ENCODE assay signal across 28 cellular contexts in the genomic region with DNA sequence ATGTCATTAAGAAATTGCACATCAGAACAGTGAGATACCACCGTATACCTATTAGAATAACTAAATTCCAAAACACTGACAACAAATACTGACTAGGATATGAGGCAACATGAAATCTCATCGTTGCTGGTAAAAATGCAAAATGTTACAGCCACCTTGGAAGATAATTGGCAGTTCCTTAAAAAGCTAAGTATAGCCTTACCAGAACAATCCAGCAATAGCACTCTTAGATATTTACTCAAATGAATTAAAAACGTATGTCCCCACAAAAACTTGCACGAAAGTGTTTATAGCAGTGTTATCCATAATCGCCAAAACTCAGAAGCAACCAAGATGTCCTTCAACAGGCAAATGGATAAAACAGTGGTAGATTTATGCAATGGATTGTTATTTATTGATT.
"Had no signal": no experiment of that assay in that cellular context is flagged by ENCODE, and none has a peak within 500 bp of the region (broad histone marks: within the 10 kb centered on the region; RNA-seq: fewer than 3 reads in every experiment).

No MANE protein-coding gene starts in this region.

- H3K36me3 ChIP-seq: adrenal gland, cardiac muscle cell had no signal

- DNase-seq: activated B cell treated with CpG ODN at 0.5 μM for 24 hours; activated CD4-positive, alpha-beta memory T cell treated with anti-CD3 and anti-CD28 coated beads for 36 hours; activated CD4-positive, alpha-beta T cell treated with anti-CD3 and anti-CD28 coated beads for 4 hours; activated CD4-positive, alpha-beta T cell treated with anti-CD3 and anti-CD28 coated beads, Interleukin-2, amount 10 ng/mL, durations not matched to agents 24 days and 14 days; activated CD4-positive, alpha-beta T cell treated with anti-CD3 and anti-CD28 coated beads, Interleukin-2, amount 50 U/mL, for 1 hour; activated CD4-positive, alpha-beta T cell treated with anti-CD3 and anti-CD28 coated beads, Interleukin-2, amount 50 U/mL, for 4 hours; activated CD4-positive, CD25-positive, alpha-beta regulatory T cell treated with anti-CD3 and anti-CD28 coated beads, Interleukin-2, amount 50 U/mL, for 72 hours; activated CD8-positive, alpha-beta memory T cell treated with anti-CD3 and anti-CD28 coated beads, Interleukin-2, amount 50 U/mL, for 4 hours; activated CD8-positive, alpha-beta T cell treated with anti-CD3 and anti-CD28 coated beads for 36 hours; activated effector memory CD4-positive, alpha-beta T cell treated with Interleukin-2 at 50 U/mL for 16 hours; activated gamma-delta T cell; activated naive CD4-positive, alpha-beta T cell treated with anti-CD3 and anti-CD28 coated beads, Interleukin-2, amount 10 ng/mL, durations not matched to agents 7 days and 5 days; activated naive CD4-positive, alpha-beta T cell treated with Interleukin-2 at 50 U/mL for 16 hours; activated naive CD8-positive, alpha-beta T cell treated with anti-CD3 and anti-CD28 coated beads, Interleukin-2, amount 10 ng/mL, durations not matched to agents 7 days and 5 days; activated naive CD8-positive, alpha-beta T cell treated with anti-CD3 and anti-CD28 coated beads, Interleukin-2, amount 50 U/mL, for 24 hours; activated T-cell treated with anti-CD3 and anti-CD28 coated beads for 4 hours; activated T-cell treated with anti-CD3 and anti-CD28 coated beads, Interleukin-2, amount 50 U/mL, for 1 hour; activated T-cell treated with anti-CD3 and anti-CD28 coated beads, Interleukin-2, amount 50 U/mL, for 4 hours; adrenal gland; amniotic stem cell; aorta; caudate nucleus; cerebellar nuclear complex; T-helper 1 cell; T-helper 2 cell; T-helper 9 cell had no signal

- H3K4me1 ChIP-seq: adrenal gland had no signal

- H3K27ac ChIP-seq: adrenal gland, cardiac muscle cell, VCaP had no signal

- ATAC-seq: activated CD8-positive, alpha-beta T cell treated with anti-CD3 and anti-CD28 coated beads for 36 hours; activated naive CD8-positive, alpha-beta T cell treated with anti-CD3 and anti-CD28 coated beads, Interleukin-2, amount 50 U/mL, for 24 hours; activated T-cell treated with anti-CD3 and anti-CD28 coated beads, Interleukin-2, amount 50 U/mL, for 4 hours had no signal

- H3K27me3 ChIP-seq: adrenal gland, cardiac muscle cell had no signal

- H3K4me3 ChIP-seq: adrenal gland, cardiac muscle cell had no signal

- H3K9me3 ChIP-seq: adrenal gland had no signal
